Comparison of ENCODE assay signal across 1 cellular context in the genomic region with DNA sequence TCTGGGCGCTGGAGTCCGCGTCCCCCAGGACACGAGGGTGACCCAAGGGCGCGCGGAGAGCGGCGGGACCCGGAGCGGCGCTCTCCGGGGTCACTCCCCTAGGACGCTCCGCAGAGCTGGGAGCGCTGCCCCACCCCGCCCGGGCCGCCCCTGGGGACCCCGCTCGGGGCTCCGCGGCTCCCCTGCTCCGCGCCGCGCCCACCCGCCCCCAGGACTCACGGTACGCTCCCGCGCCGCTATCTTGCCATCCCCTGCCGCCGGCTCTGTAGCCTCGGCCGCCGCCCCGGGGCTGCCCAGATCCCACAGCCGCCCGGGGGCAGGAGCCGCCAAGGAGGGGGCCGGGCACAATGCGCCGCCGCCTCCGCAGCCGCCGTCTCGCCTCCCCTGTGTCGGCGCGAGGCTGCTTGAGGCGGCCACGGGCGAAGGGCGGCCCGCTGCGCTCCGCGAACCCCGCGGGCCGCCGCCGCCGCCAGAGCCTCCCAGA.
TF ChIP-seq lines count a peak whose summit lies in the region.

No MANE protein-coding gene starts in this region.

TF ChIP-seq in SK-N-SH treated with all-trans-retinoic acid at 6 μM for 48 hours, 23 proteins besides CTCF, POLR2A, EP300 and RAD21 (continued from another document):
- TF ChIP-seq TSHZ2 (CRISPR knock-in tag; IDR thresholded peaks at IDR 0.05) (no peak), GLIS3 (CRISPR knock-in tag; IDR thresholded peaks at IDR 0.05) (no peak), SNAI2 (CRISPR knock-in tag; IDR thresholded peaks at IDR 0.05) (no peak), CSDC2 (CRISPR knock-in tag; IDR thresholded peaks at IDR 0.05) (no peak), ZNF8 (CRISPR knock-in tag; IDR thresholded peaks at IDR 0.05) (no peak), ZFP30 (CRISPR knock-in tag; IDR thresholded peaks at IDR 0.05) (no peak), ARNTL (CRISPR knock-in tag; IDR thresholded peaks at IDR 0.05; ENCODE audit: borderline replicate concordance, low read depth) (no peak), TOX (CRISPR knock-in tag; IDR thresholded peaks at IDR 0.05; ENCODE audit: borderline replicate concordance) (no peak), ZC3H10 (CRISPR knock-in tag; IDR thresholded peaks at IDR 0.05) (no peak), PPARA (CRISPR knock-in tag; IDR thresholded peaks at IDR 0.05; ENCODE audit: borderline replicate concordance) (no peak), RARB (CRISPR knock-in tag; IDR thresholded peaks at IDR 0.05) (no peak)
- TF ChIP-seq, protein P1, sequence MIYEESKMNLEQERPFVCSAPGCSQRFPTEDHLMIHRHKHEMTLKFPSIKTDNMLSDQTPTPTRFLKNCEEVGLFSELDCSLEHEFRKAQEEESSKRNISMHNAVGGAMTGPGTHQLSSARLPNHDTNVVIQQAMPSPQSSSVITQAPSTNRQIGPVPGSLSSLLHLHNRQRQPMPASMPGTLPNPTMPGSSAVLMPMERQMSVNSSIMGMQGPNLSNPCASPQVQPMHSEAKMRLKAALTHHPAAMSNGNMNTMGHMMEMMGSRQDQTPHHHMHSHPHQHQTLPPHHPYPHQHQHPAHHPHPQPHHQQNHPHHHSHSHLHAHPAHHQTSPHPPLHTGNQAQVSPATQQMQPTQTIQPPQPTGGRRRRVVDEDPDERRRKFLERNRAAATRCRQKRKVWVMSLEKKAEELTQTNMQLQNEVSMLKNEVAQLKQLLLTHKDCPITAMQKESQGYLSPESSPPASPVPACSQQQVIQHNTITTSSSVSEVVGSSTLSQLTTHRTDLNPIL (CRISPR knock-in tag; IDR thresholded peaks at IDR 0.05; ENCODE audit: low read depth), result no peak
